Comparison of ENCODE assay signal across 16 cellular contexts in the genomic region with DNA sequence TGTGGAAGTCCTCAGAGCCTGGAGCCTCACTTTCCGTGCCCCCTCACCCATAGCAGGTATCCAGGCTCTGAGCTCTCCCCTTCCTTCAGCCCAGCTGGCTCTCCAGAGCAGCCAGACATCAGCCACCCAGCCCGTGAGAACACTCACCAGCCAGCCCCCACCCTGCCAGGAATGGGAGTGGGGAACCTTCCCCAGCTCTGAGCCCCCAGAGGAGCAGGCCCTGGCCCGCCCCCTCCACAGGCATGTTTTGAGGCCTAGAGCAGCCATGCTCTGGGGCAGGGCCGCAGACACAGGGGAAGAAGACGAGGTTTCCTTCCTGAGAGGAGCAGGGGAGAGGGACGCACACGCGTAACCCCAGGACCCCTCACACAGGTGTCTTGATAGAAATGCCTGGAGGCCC.
"Had no signal": no experiment of that assay in that cellular context is flagged by ENCODE, and none has a peak within 500 bp of the region (broad histone marks: within the 10 kb centered on the region; RNA-seq: fewer than 3 reads in every experiment).

No MANE protein-coding gene starts in this region.

- H3K27me3 ChIP-seq: foreskin keratinocyte, right lobe of liver had no signal

- H3K4me3 Mint-ChIP-seq: activated CD4-positive, alpha-beta T cell treated with anti-CD3 and anti-CD28 coated beads, Interleukin-2, amount 10 ng/mL, durations not matched to agents 7 days and 5 days; activated naive CD8-positive, alpha-beta T cell treated with anti-CD3 and anti-CD28 coated beads, Interleukin-2, amount 50 U/mL, for 24 hours; activated T-helper 1 cell treated with anti-CD3 and anti-CD28 coated beads, Interleukin-12 subunit alpha, Interleukin-12 subunit beta, Interleukin-2, Interleukin-4 antibody, amounts not matched to agents 30 ng/mL and 10 ng/mL and 1 ng/mL, durations not matched to agents 14 hours and 24 hours and 36 hours; naive B cell; stimulated activated naive CD8-positive, alpha-beta T cell treated with anti-CD3 and anti-CD28 coated beads, Interleukin-15, amount 100 ng/mL, for 72 hours; T-cell had no signal

- H3K9me3 Mint-ChIP-seq: activated CD4-positive, alpha-beta T cell treated with anti-CD3 and anti-CD28 coated beads, Interleukin-2, amount 10 ng/mL, durations not matched to agents 7 days and 5 days; activated naive CD8-positive, alpha-beta T cell treated with anti-CD3 and anti-CD28 coated beads, Interleukin-2, amount 50 U/mL, for 24 hours; activated T-helper 1 cell treated with anti-CD3 and anti-CD28 coated beads, Interleukin-12 subunit alpha, Interleukin-12 subunit beta, Interleukin-2, Interleukin-4 antibody, amounts not matched to agents 30 ng/mL and 10 ng/mL and 1 ng/mL, durations not matched to agents 14 hours and 24 hours and 36 hours; stimulated activated naive CD8-positive, alpha-beta T cell treated with anti-CD3 and anti-CD28 coated beads, Interleukin-15, amount 100 ng/mL, for 72 hours; T-cell had no signal

- H3K36me3 Mint-ChIP-seq: naive B cell, T-cell had no signal

- H3K4me2 ChIP-seq: SK-N-SH had no signal

- ATAC-seq: activated naive CD8-positive, alpha-beta T cell treated with anti-CD3 and anti-CD28 coated beads, Interleukin-2, amount 50 U/mL, for 24 hours; foreskin keratinocyte; right lobe of liver; stimulated activated naive CD8-positive, alpha-beta T cell treated with anti-CD3 and anti-CD28 coated beads, Interleukin-15, amount 100 ng/mL, for 72 hours; T-cell had no signal

- H3K4me1 ChIP-seq: right lobe of liver had no signal

- H3K9ac ChIP-seq: SK-N-SH had no signal

- H3K27ac ChIP-seq: foreskin keratinocyte, right lobe of liver had no signal

- H3K27ac Mint-ChIP-seq: activated CD4-positive, alpha-beta T cell treated with anti-CD3 and anti-CD28 coated beads, Interleukin-2, amount 10 ng/mL, durations not matched to agents 7 days and 5 days; activated naive CD8-positive, alpha-beta T cell treated with anti-CD3 and anti-CD28 coated beads, Interleukin-2, amount 50 U/mL, for 24 hours; activated T-helper 1 cell treated with anti-CD3 and anti-CD28 coated beads, Interleukin-12 subunit alpha, Interleukin-12 subunit beta, Interleukin-2, Interleukin-4 antibody, amounts not matched to agents 30 ng/mL and 10 ng/mL and 1 ng/mL, durations not matched to agents 14 hours and 24 hours and 36 hours; progenitor cell of endocrine pancreas; T-cell had no signal

- H3K4me1 Mint-ChIP-seq: naive B cell had no signal

- DNase-seq: activated CD4-positive, alpha-beta T cell treated with anti-CD3 and anti-CD28 coated beads, Interleukin-2, amount 10 ng/mL, durations not matched to agents 7 days and 5 days; activated naive CD4-positive, alpha-beta T cell treated with Interleukin-2 at 50 U/mL for 16 hours; activated naive CD8-positive, alpha-beta T cell treated with anti-CD3 and anti-CD28 coated beads, Interleukin-2, amount 50 U/mL, for 24 hours; caudate nucleus; effector CD8-positive, alpha-beta T cell; foreskin keratinocyte; glutamatergic neuron; kidney glomerular epithelial cell; naive B cell; right lobe of liver; SK-N-SH; stimulated activated naive CD8-positive, alpha-beta T cell treated with anti-CD3 and anti-CD28 coated beads, Interleukin-15, amount 100 ng/mL, for 72 hours; T-cell; T-helper 9 cell had no signal

- H3K9me3 ChIP-seq: right lobe of liver, SK-N-SH had no signal
